In genomic region chr12:131598717-131599116, GRCh38 we compare ENCODE assay signal across 1 cellular context.
TF ChIP-seq lines count a peak whose summit lies in the region.

No MANE protein-coding gene starts in this region.

TF ChIP-seq in HCT116, 20 proteins besides CTCF, POLR2A, EP300 and RAD21 (continued from another document):
- no peak for TF ChIP-seq REST (IDR thresholded peaks at IDR 0.05; ENCODE audit: low read depth)
